Comparison of ENCODE assay signal across 8 cellular contexts in genomic region chr17:17921192-17922082, GRCh38. TPM values are rescaled to one million over a fixed set of nuclear protein-coding genes. Genes with fewer than 3 reads are reported as not detected.
DNase-seq lines count a peak whose midpoint lies in the region; ATAC-seq and TF ChIP-seq lines count a peak whose summit lies in the region.

No MANE protein-coding gene starts in this region.

- peak overlapping the region; percentile 0; the same call in 1 of the 2 replicates for H3K4me2 ChIP-seq in KMS-11

- H3K27ac ChIP-seq in KMS-11, result no peak overlapping the region
- peak overlapping the region; percentile 89 for H3K27ac ChIP-seq in cingulate gyrus (ENCODE audit: low read depth, low read length)
- peak overlapping the region; percentile 76 to 84 (median 82) for H3K27ac ChIP-seq in transverse colon

- in situ Hi-C loops in ACHN (cut with HindIII; ENCODE audit: low pct_ligation_motif_present, low pct_unique_long_range_greater_than_20kb, low sequenced_read_pairs) (no loop called here), transverse colon (cut with MboI; ENCODE audit: low pct_ligation_motif_present in 1 of 4, low pct_unique_long_range_greater_than_20kb in 1 of 4, low sequenced_read_pairs in 3 of 4) (no loop called here)

- H3K27me3 ChIP-seq in KMS-11 (ENCODE audit: insufficient read depth, low read depth) (no peaks in the 10 kb centered on the region), transverse colon (no peaks in the 10 kb centered on the region)

- TF ChIP-seq CTCF in KMS-11 (conservative IDR thresholded peaks at IDR 0.05; ENCODE audit: low read depth, low read length) (no peak), transverse colon (IDR thresholded peaks at IDR 0.05) (no peak)

- intact Hi-C loops in transverse colon (cut with DNase I; ENCODE audit: low total_unique reads), result loop anchor here (10.0 kb wide), 1 partner anchor 107 kb away; no protein-coding TSS in a partner anchor

- DNase-seq in ACHN (peak; percentile 93), left kidney (ENCODE audit: low read depth, low spot score) (peak; percentile 70), transverse colon (no peak), NCI-H1930 (lab: John Stamatoyannopoulos, UW) (no peak)

- ATAC-seq in activated CD4-positive, CD25-positive, alpha-beta regulatory T cell treated with anti-CD3 and anti-CD28 coated beads, Interleukin-2, amount 50 U/mL, for 24 hours, result no peak
- ATAC-seq in GM21737 (IDR thresholded peaks at IDR 0.05; ENCODE audit: unreplicated experiment), result no peak

- no peaks in the 10 kb centered on the region for H3K9me3 ChIP-seq in transverse colon

- no peak overlapping the region for H2AFZ ChIP-seq in KMS-11 (ENCODE audit: low read depth)

- no peak for TF ChIP-seq POLR2A in transverse colon (IDR thresholded peaks at IDR 0.05)

- no peak overlapping the region for H3K4me3 ChIP-seq in KMS-11 (IDR thresholded peaks at IDR 0.05; ENCODE audit: insufficient read depth, low read depth, low read length)
- no peak overlapping the region for H3K4me3 ChIP-seq in transverse colon

- H3K79me2 ChIP-seq in KMS-11 (ENCODE audit: insufficient read depth, low read depth), result no peaks in the 10 kb centered on the region

- no peaks in the 10 kb centered on the region for H4K20me1 ChIP-seq in KMS-11 (ENCODE audit: insufficient read depth)

- WGBS in transverse colon (ENCODE audit: low coverage in 1 of 2), 2 donors, result 0 to 48% methylated on average over 1 to 10 of the region's 10 CpGs

- H3K4me1 ChIP-seq in KMS-11 (ENCODE audit: low read depth, poor library complexity, severe bottlenecking) (peaks cover 53% of the 10 kb centered on the region), transverse colon (peaks cover 21 to 50% (median 42%) of the 10 kb centered on the region in 4 donors)

- H3K9ac ChIP-seq in KMS-11, result no peak overlapping the region

- H3K36me3 ChIP-seq in KMS-11 (ENCODE audit: insufficient read depth) (no peaks in the 10 kb centered on the region), transverse colon (no peaks in the 10 kb centered on the region)

- no peak for TF ChIP-seq EP300 in transverse colon (IDR thresholded peaks at IDR 0.05; ENCODE audit: low read depth)

RNA-seq across cellular contexts. Expression of gene TOM1L2, which starts 50.8 kb away (rescaled TPM):
- 100 to 1,000 TPM in 2 of 4 donors, 10 to 100 TPM in 2; 65.9 to 178 (median 97.7) TPM for total RNA-seq in transverse colon

RNA-seq across cellular contexts. Expression of gene DRC3, which starts 51.2 kb away (rescaled TPM):
- total RNA-seq in transverse colon, result 1 to 10 TPM in 1 of 4 donors, under 1 TPM in 2, not detected in 1; 0.64 to 1.8 (median 0.82) TPM

Comparison
In these comparisons a context has a peak if more than half of its experiments do, and no peak if none do; other contexts are left out.
1. DNase-seq: peak in ACHN (single experiment) and left kidney (single experiment); none in transverse colon (single experiment) and NCI-H1930 (0 of 2).